ENCODE assay signal across 24 cellular contexts in genomic region chr17:17536702-17537101, GRCh38. TPM values are rescaled to one million over a fixed set of nuclear protein-coding genes. Genes with fewer than 3 reads are reported as not detected.
DNase-seq lines count a peak whose midpoint lies in the region; ATAC-seq, FAIRE-seq and TF ChIP-seq lines count a peak whose summit lies in the region.
"Had no signal": no experiment of that assay in that cellular context is flagged by ENCODE, and none has a peak within 500 bp of the region (broad histone marks: within the 10 kb centered on the region; RNA-seq: fewer than 3 reads in every experiment).

No MANE protein-coding gene starts in this region.

- no peak overlapping the region for H3K9ac ChIP-seq in HepG2 (ENCODE audit: insufficient read depth, low read depth, low read length)
- H3K9ac ChIP-seq: neural progenitor cell, parathyroid adenoma had no signal

- POLR2A ChIA-PET in HepG2 (lab: Yijun Ruan, JAX), result interaction anchor here (1.0 to 1.5 kb wide), 2 partner anchors 35 to 41 kb away, joined by 3 read pairs; partner anchors contain the start of gene RASD1

- H3K27ac ChIP-seq in cingulate gyrus (ENCODE audit: low read depth, low read length) (peak overlapping the region; percentile 41), HepG2 (ENCODE audit: extremely low read length, insufficient read depth, low read length) (no peak overlapping the region), aorta (ENCODE audit: low read depth in 1 of 2, low read length in 2 of 2) (peak overlapping the region in 1 of 2 donors; percentile 9), caudate nucleus (ENCODE audit: low read depth, low read length) (no peak overlapping the region)
- H3K27ac ChIP-seq: epithelial cell of prostate, neural progenitor cell, parathyroid adenoma had no signal

- H3K4me2 ChIP-seq in HepG2 (ENCODE audit: low read depth, low read length), result no peak overlapping the region
- H3K4me2 ChIP-seq: neural progenitor cell had no signal

- WGBS in HepG2 (ENCODE audit: low lambda C conversion rate), result 94% methylated on average over 6 of the region's 15 CpGs
- 95% methylated on average over 15 of the region's 15 CpGs for WGBS in aorta, 2 donors

- peaks cover 4% of the 10 kb centered on the region; the same call in 1 of the 2 replicates for H4K20me1 ChIP-seq in HepG2 (ENCODE audit: insufficient read depth, low read length)

- no peak for ATAC-seq in HepG2
- ATAC-seq in aorta (ENCODE audit: low FRiP score), result peak; percentile 7
- ATAC-seq in HG02981 (IDR thresholded peaks at IDR 0.05; ENCODE audit: unreplicated experiment), result no peak
- ATAC-seq: activated T-cell treated with anti-CD3 and anti-CD28 coated beads, Interleukin-2, amount 50 U/mL, for 4 hours had no signal

- in situ Hi-C loops in HepG2 (cut with HindIII; ENCODE audit: extremely low pct_ligation_motif_present, low pct_unique_long_range_greater_than_20kb), result no loop called here

- H3K4me1 ChIP-seq in HepG2 (ENCODE audit: insufficient read depth, low read length) (peaks cover 75% of the 10 kb centered on the region), aorta (ENCODE audit: control insufficient read depth in 1 of 2, insufficient read depth in 2 of 2, low read length in 2 of 2) (no peaks in the 10 kb centered on the region)

- H3K9me3 ChIP-seq in HepG2 (ENCODE audit: low read length) (no peaks in the 10 kb centered on the region), aorta (ENCODE audit: control insufficient read depth, low read length) (no peaks in the 10 kb centered on the region)
- H3K9me3 ChIP-seq: sigmoid colon, tibial artery had no signal

- no peak for TF ChIP-seq RAD21 in HepG2 (CRISPR knock-in tag; IDR thresholded peaks at IDR 0.05)

- no peak for FAIRE-seq in HepG2 (lab: Jason Lieb, UNC)
- FAIRE-seq: G401.6 had no signal

- CTCF ChIA-PET in HepG2 (lab: Yijun Ruan, JAX; ENCODE audit: low intra/inter-chr PET ratio, low total read pairs), result no interaction called here

- H3K4me3 ChIP-seq in HepG2 (replicated peaks in 1 of 3; ENCODE audit: insufficient read depth in 1 of 3, low read depth in 2 of 3, low read length in 3 of 3), result no peak overlapping the region
- no peak overlapping the region for H3K4me3 ChIP-seq in aorta (ENCODE audit: low read length in 2 of 2)
- H3K4me3 ChIP-seq: neural progenitor cell, sigmoid colon, tibial artery had no signal

- TF ChIP-seq EP300 in HepG2 (IDR thresholded peaks at IDR 0.05; ENCODE audit: low read depth in 2 of 2, low read length in 2 of 2), result no peak
- TF ChIP-seq EP300 in HepG2 (CRISPR knock-in tag; IDR thresholded peaks at IDR 0.05; ENCODE audit: borderline replicate concordance), result no peak

- BruUV-seq in HepG2 (replicated peaks; lab: Mats Ljungman, UMichigan), result no TSS peak

- intact Hi-C loops in HepG2 (cut with micrococcal nuclease; ENCODE audit: unreplicated experiment) (loop anchor here (5.0 kb wide), 1 partner anchor 36 kb away; no protein-coding TSS in a partner anchor), aorta (cut with DNase I) (no loop called here)

- no peak overlapping the region for H2AFZ ChIP-seq in HepG2 (ENCODE audit: low read length)
- H2AFZ ChIP-seq: neural progenitor cell had no signal

- no peaks in the 10 kb centered on the region for H3K36me3 ChIP-seq in HepG2 (replicated peaks in 1 of 2; ENCODE audit: control insufficient read depth in 1 of 2, insufficient read depth in 2 of 2, low read length in 2 of 2)
- H3K36me3 ChIP-seq in aorta (ENCODE audit: control insufficient read depth in 1 of 2, insufficient read depth in 2 of 2, low read length in 1 of 2), result no peaks in the 10 kb centered on the region
- H3K36me3 ChIP-seq: neural progenitor cell, sigmoid colon, tibial artery had no signal

- H3K79me2 ChIP-seq in HepG2 (ENCODE audit: insufficient read depth, low read length), result no peaks in the 10 kb centered on the region
- H3K79me2 ChIP-seq: parathyroid adenoma had no signal

- H3K27me3 ChIP-seq in HepG2 (ENCODE audit: control insufficient read depth in 1 of 2, insufficient read depth in 2 of 2, low read length in 2 of 2) (no peaks in the 10 kb centered on the region), aorta (ENCODE audit: control insufficient read depth in 1 of 2, insufficient read depth in 2 of 2, low read length in 1 of 2) (no peaks in the 10 kb centered on the region)
- H3K27me3 ChIP-seq: neural progenitor cell, sigmoid colon, tibial artery had no signal

- DNase-seq in SHP77 (lab: John Stamatoyannopoulos, UW) (peak; percentile 75 to 77), SHP77 treated with DMSO at 0.1 percent for 48 hours (lab: John Stamatoyannopoulos, UW) (no peak), HepG2 (ENCODE audit: low spot score) (no peak), aorta (no peak), T1000 (lab: John Stamatoyannopoulos, UW) (no peak), caudate nucleus (lab: John Stamatoyannopoulos, UW) (no peak)
- DNase-seq: activated CD4-positive, alpha-beta T cell treated with anti-CD3 and anti-CD28 coated beads, Interleukin-2, amount 10 ng/mL, durations not matched to agents 24 days and 14 days; activated gamma-delta T cell treated with Interleukin-2 at 50 U/mL for 16 hours; activated T-cell treated with anti-CD3 and anti-CD28 coated beads, Interleukin-2, amount 50 U/mL, for 4 hours; AML-193; CD8-positive, alpha-beta memory T cell; effector CD8-positive, alpha-beta T cell; NCI-H1930; RPMI8226 had no signal

- TF ChIP-seq CTCF in HepG2 (CRISPR knock-in tag; IDR thresholded peaks at IDR 0.05), result no peak

- TF ChIP-seq POLR2A in HepG2 (IDR thresholded peaks at IDR 0.05; ENCODE audit: insufficient read depth in 1 of 2, low read depth in 2 of 2, low read length in 2 of 2), result no peak

RNA-seq across cellular contexts. Expression of gene RASD1, which starts 40.5 kb away (rescaled TPM):
- total RNA-seq in HepG2 (2016; rRNA removed; fragmentation: Illumina TruSeq; extraction: Trizol) (1.4 and 1.6 TPM in 2 replicates), aorta (10 to 100 TPM; 12.0 to 50.1 TPM)
- 0.71 and 0.91 TPM in 2 replicates for total RNA-seq in HepG2 (2016; cell fraction: cytosol; rRNA removed; fragmentation: Illumina TruSeq; extraction: Trizol; ENCODE audit: low read depth)
- total RNA-seq in HepG2 (2016; cell fraction: insoluble cytoplasmic fraction; rRNA removed; fragmentation: Illumina TruSeq; extraction: Trizol), result 1.4 and 1.9 TPM in 2 replicates
- 1.5 and 1.7 TPM in 2 replicates for total RNA-seq in HepG2 (2016; cell fraction: membrane; rRNA removed; fragmentation: Illumina TruSeq; extraction: Trizol)
- 0.99 and 1.1 TPM in 2 replicates for total RNA-seq in HepG2 (2016; cell fraction: nucleus; rRNA removed; fragmentation: Illumina TruSeq; extraction: Trizol)
- polyA plus RNA-seq in HepG2 (2011; rRNA removed) (4.2 and 8.9 TPM in 2 replicates), aorta (1 to 10 TPM; 2.9 to 4.6 TPM)
- polyA plus RNA-seq in HepG2 (2011; cell fraction: cytosol; rRNA removed), result 4.3 and 4.7 TPM in 2 replicates
- 6.6 and 7.6 TPM in 2 replicates for polyA plus RNA-seq in HepG2 (2011; cell fraction: nucleus; rRNA removed)
- 2.1 and 6.2 TPM in 2 replicates for polyA plus RNA-seq in HepG2 (2012)
- 0.32 and 0.38 TPM in 2 replicates for polyA plus RNA-seq in HepG2 (2016; cell fraction: cytosol; fragmentation: Illumina TruSeq; extraction: Trizol; ENCODE audit: low read depth)
- 1.7 and 1.8 TPM in 2 replicates for polyA plus RNA-seq in HepG2 (2016; cell fraction: insoluble cytoplasmic fraction; fragmentation: Illumina TruSeq; extraction: Trizol; ENCODE audit: low read depth)
- polyA plus RNA-seq in HepG2 (2016; cell fraction: membrane; fragmentation: Illumina TruSeq; extraction: Trizol; ENCODE audit: low read depth), result 0.63 and 0.72 TPM in 2 replicates
- polyA plus RNA-seq in HepG2 (2016; cell fraction: nucleus; fragmentation: Illumina TruSeq; extraction: Trizol; ENCODE audit: insufficient read depth, low read depth), result 2.7 and 3.4 TPM in 2 replicates
- 3.9 and 12.1 TPM in 2 replicates for polyA minus RNA-seq in HepG2 (2011; rRNA and poly(A)+ RNA removed; ENCODE audit: low replicate concordance)
- polyA minus RNA-seq in HepG2 (2011; cell fraction: cytosol; rRNA and poly(A)+ RNA removed), result 6.2 and 6.6 TPM in 2 replicates
- polyA minus RNA-seq in HepG2 (2011; cell fraction: nucleus; rRNA and poly(A)+ RNA removed), result 1.7 and 3.1 TPM in 2 replicates
- total RNA-seq: A172, H4 had no signal

RNA-seq across cellular contexts. Expression of gene PEMT, which starts 54.8 kb away (rescaled TPM):
- total RNA-seq in HepG2 (2016; rRNA removed; fragmentation: Illumina TruSeq; extraction: Trizol) (16.4 and 31.7 TPM in 2 replicates), aorta (10 to 100 TPM; 15.3 to 17.7 TPM)
- 38.2 and 45.8 TPM in 2 replicates for total RNA-seq in HepG2 (2016; cell fraction: cytosol; rRNA removed; fragmentation: Illumina TruSeq; extraction: Trizol; ENCODE audit: low read depth)
- 16.3 and 32.5 TPM in 2 replicates for total RNA-seq in HepG2 (2016; cell fraction: insoluble cytoplasmic fraction; rRNA removed; fragmentation: Illumina TruSeq; extraction: Trizol)
- total RNA-seq in HepG2 (2016; cell fraction: membrane; rRNA removed; fragmentation: Illumina TruSeq; extraction: Trizol), result 31.0 and 42.8 TPM in 2 replicates
- total RNA-seq in HepG2 (2016; cell fraction: nucleus; rRNA removed; fragmentation: Illumina TruSeq; extraction: Trizol), result 15.8 and 21.7 TPM in 2 replicates
- polyA plus RNA-seq in HepG2 (2011; rRNA removed) (43.6 and 61.4 TPM in 2 replicates), aorta (10 to 100 TPM in 1 of 2 donors, 1 to 10 TPM in 1; 4.5 to 23.8 TPM)
- polyA plus RNA-seq in HepG2 (2011; cell fraction: cytosol; rRNA removed), result 54.3 and 73.8 TPM in 2 replicates
- polyA plus RNA-seq in HepG2 (2011; cell fraction: nucleus; rRNA removed), result 36.9 and 41.0 TPM in 2 replicates
- polyA plus RNA-seq in HepG2 (2012), result 38.0 and 42.3 TPM in 2 replicates
- 46.1 and 58.0 TPM in 2 replicates for polyA plus RNA-seq in HepG2 (2016; cell fraction: cytosol; fragmentation: Illumina TruSeq; extraction: Trizol; ENCODE audit: low read depth)
- 24.1 and 25.5 TPM in 2 replicates for polyA plus RNA-seq in HepG2 (2016; cell fraction: insoluble cytoplasmic fraction; fragmentation: Illumina TruSeq; extraction: Trizol; ENCODE audit: low read depth)
- 38.1 and 45.2 TPM in 2 replicates for polyA plus RNA-seq in HepG2 (2016; cell fraction: membrane; fragmentation: Illumina TruSeq; extraction: Trizol; ENCODE audit: low read depth)
- 39.8 and 40.0 TPM in 2 replicates for polyA plus RNA-seq in HepG2 (2016; cell fraction: nucleus; fragmentation: Illumina TruSeq; extraction: Trizol; ENCODE audit: insufficient read depth, low read depth)
- 51.2 and 54.0 TPM in 2 replicates for polyA minus RNA-seq in HepG2 (2011; rRNA and poly(A)+ RNA removed; ENCODE audit: low replicate concordance)
- polyA minus RNA-seq in HepG2 (2011; cell fraction: cytosol; rRNA and poly(A)+ RNA removed), result 20.3 and 22.0 TPM in 2 replicates
- polyA minus RNA-seq in HepG2 (2011; cell fraction: nucleus; rRNA and poly(A)+ RNA removed), result 6.6 and 8.5 TPM in 2 replicates

RNA-seq across cellular contexts. Expression of gene MED9, which starts 59.9 kb away (rescaled TPM):
- total RNA-seq in HepG2 (2016; rRNA removed; fragmentation: Illumina TruSeq; extraction: Trizol), result 11.7 and 15.1 TPM in 2 replicates
- 4.0 and 4.2 TPM in 2 replicates for total RNA-seq in HepG2 (2016; cell fraction: cytosol; rRNA removed; fragmentation: Illumina TruSeq; extraction: Trizol; ENCODE audit: low read depth)
- total RNA-seq in HepG2 (2016; cell fraction: insoluble cytoplasmic fraction; rRNA removed; fragmentation: Illumina TruSeq; extraction: Trizol), result 11.7 and 14.4 TPM in 2 replicates
- total RNA-seq in HepG2 (2016; cell fraction: membrane; rRNA removed; fragmentation: Illumina TruSeq; extraction: Trizol), result 9.8 and 10.7 TPM in 2 replicates
- total RNA-seq in HepG2 (2016; cell fraction: nucleus; rRNA removed; fragmentation: Illumina TruSeq; extraction: Trizol), result 10.8 and 11.7 TPM in 2 replicates
- 11.9 and 14.4 TPM in 2 replicates for polyA plus RNA-seq in HepG2 (2011; rRNA removed)
- polyA plus RNA-seq in HepG2 (2011; cell fraction: cytosol; rRNA removed), result 18.3 and 21.5 TPM in 2 replicates
- polyA plus RNA-seq in HepG2 (2011; cell fraction: nucleus; rRNA removed), result 15.4 and 17.5 TPM in 2 replicates
- 9.2 and 11.4 TPM in 2 replicates for polyA plus RNA-seq in HepG2 (2012)
- 3.0 and 3.1 TPM in 2 replicates for polyA plus RNA-seq in HepG2 (2016; cell fraction: cytosol; fragmentation: Illumina TruSeq; extraction: Trizol; ENCODE audit: low read depth)
- polyA plus RNA-seq in HepG2 (2016; cell fraction: insoluble cytoplasmic fraction; fragmentation: Illumina TruSeq; extraction: Trizol; ENCODE audit: low read depth), result 11.2 and 12.0 TPM in 2 replicates
- polyA plus RNA-seq in HepG2 (2016; cell fraction: membrane; fragmentation: Illumina TruSeq; extraction: Trizol; ENCODE audit: low read depth), result 6.4 and 7.0 TPM in 2 replicates
- polyA plus RNA-seq in HepG2 (2016; cell fraction: nucleus; fragmentation: Illumina TruSeq; extraction: Trizol; ENCODE audit: insufficient read depth, low read depth), result 11.4 and 12.6 TPM in 2 replicates
- polyA minus RNA-seq in HepG2 (2011; rRNA and poly(A)+ RNA removed; ENCODE audit: low replicate concordance), result 21.1 and 25.1 TPM in 2 replicates
- polyA minus RNA-seq in HepG2 (2011; cell fraction: cytosol; rRNA and poly(A)+ RNA removed), result 9.8 and 9.9 TPM in 2 replicates
- 24.2 and 25.4 TPM in 2 replicates for polyA minus RNA-seq in HepG2 (2011; cell fraction: nucleus; rRNA and poly(A)+ RNA removed)
- total RNA-seq in aorta, result 10 to 100 TPM in 1 of 2 donors, 1 to 10 TPM in 1; 7.7 to 11.1 TPM
- polyA plus RNA-seq in aorta, result 1 to 10 TPM; 6.6 to 7.9 TPM

Comparison
In these comparisons a context has a peak if more than half of its experiments do, and no peak if none do; other contexts are left out.
1. DNase-seq: peak in SHP77 (2 of 2); none in SHP77 treated with DMSO at 0.1 percent for 48 hours (single experiment), HepG2 (single experiment), aorta (0 of 2), T1000 (single experiment) and caudate nucleus (0 of 61).
2. RNA of gene RASD1, which starts 40.5 kb away (total RNA-seq): 12.0 to 50.1 TPM in aorta; 0.71 to 1.9 TPM in HepG2; every median in the first group is over 4 times any median in the second.